1 cellular context compared by ENCODE assay signal in the genomic region with DNA sequence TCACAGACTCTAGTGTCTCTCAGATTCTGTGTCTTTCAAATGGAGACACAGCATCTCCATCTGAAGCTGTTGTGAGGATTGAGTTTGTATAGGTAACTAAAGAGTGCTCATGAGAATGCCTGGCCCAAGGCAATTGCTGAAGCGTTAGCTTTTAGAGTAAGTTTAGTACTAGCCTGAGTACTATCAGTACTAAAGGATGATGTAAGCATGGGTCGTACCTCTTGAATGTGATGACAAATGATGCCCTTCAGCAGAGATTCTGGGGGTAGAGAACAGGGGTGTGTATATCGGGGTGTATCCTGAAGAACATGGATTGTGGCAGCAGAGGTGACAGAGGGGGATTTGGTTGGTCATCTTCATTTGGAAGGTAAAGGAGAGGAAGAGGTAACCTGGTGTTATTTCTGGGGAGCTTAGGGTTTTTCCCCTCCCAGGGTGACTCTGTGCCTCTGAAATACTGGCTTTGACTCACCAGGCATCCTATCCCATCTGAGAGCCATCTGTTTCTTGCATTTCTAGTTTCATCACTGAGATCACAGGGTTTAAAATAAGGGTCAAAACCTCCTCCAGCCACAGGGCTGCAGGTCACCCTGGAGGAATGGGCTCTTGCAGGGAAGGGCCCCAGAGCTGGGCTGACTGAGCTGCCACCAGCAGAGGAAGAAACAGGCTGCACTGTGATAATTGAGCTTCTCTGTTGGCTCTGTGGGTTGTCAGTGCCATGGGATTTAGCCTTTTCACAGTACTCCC.
TF ChIP-seq lines count a peak whose summit lies in the region.

No MANE protein-coding gene starts in this region.

TF ChIP-seq in H1, 55 proteins besides CTCF, POLR2A, EP300 and RAD21 (continued from another document):
- no peak for TF ChIP-seq TAF7 (optimal IDR thresholded peaks at IDR 0.05; ENCODE audit: borderline replicate concordance, low read depth, low read length)
- TF ChIP-seq SAP30 (IDR thresholded peaks at IDR 0.05; ENCODE audit: insufficient read depth, insufficient replicate concordance, low read length): no peak
- TF ChIP-seq ATF3 (IDR thresholded peaks at IDR 0.05; ENCODE audit: insufficient read depth, low read depth, low read length): no peak
- TF ChIP-seq BACH1 (IDR thresholded peaks at IDR 0.05; ENCODE audit: low read length): no peak
- no peak for TF ChIP-seq BCL11A (IDR thresholded peaks at IDR 0.05; ENCODE audit: low read depth in 2 of 2, low read length in 2 of 2)
- no peak for TF ChIP-seq SRF (IDR thresholded peaks at IDR 0.05; ENCODE audit: low read depth, low read length)
- no peak for TF ChIP-seq TBP (IDR thresholded peaks at IDR 0.05; ENCODE audit: low read depth, low read length)
- no peak for TF ChIP-seq HDAC6 (IDR thresholded peaks at IDR 0.05; ENCODE audit: low read depth, low read length)
- TF ChIP-seq TAF1 (IDR thresholded peaks at IDR 0.05; ENCODE audit: low read depth, low read length): no peak
- no peak for TF ChIP-seq MAFK (IDR thresholded peaks at IDR 0.05; ENCODE audit: low read depth, low read length)
- TF ChIP-seq CTBP2 (IDR thresholded peaks at IDR 0.05; ENCODE audit: borderline replicate concordance, insufficient read depth, insufficient read length, low read length): no peak
- TF ChIP-seq POU5F1 (IDR thresholded peaks at IDR 0.05; ENCODE audit: low read depth, low read length): no peak
